ENCODE assay signal across 10 cellular contexts in genomic region chr6:151647871-151648639, GRCh38.
DNase-seq lines count a peak whose midpoint lies in the region; ATAC-seq, FAIRE-seq and TF ChIP-seq lines count a peak whose summit lies in the region.
"Had no signal": no experiment of that assay in that cellular context is flagged by ENCODE, and none has a peak within 500 bp of the region (broad histone marks: within the 10 kb centered on the region; RNA-seq: fewer than 3 reads in every experiment).

No MANE protein-coding gene starts in this region.

- CTCF ChIA-PET in GM12878 (lab: Yijun Ruan, JAX), result interaction anchor here (0.6 to 1.3 kb wide), 6 partner anchors 11 to 651 kb away, joined by 3 to 4 read pairs (median 3); no protein-coding TSS in a partner anchor

- H4K20me1 ChIP-seq in GM12878 (ENCODE audit: control insufficient read depth, insufficient read depth), result no peaks in the 10 kb centered on the region

- WGBS in GM12878 (ENCODE audit: insufficient coverage, insufficient replicate concordance, low lambda C conversion rate, missing lambda C conversion rate), result 34% methylated on average over 14 of the region's 14 CpGs
- WGBS in mesendoderm (ENCODE audit: extremely low coverage, insufficient coverage, low lambda C conversion rate), result no CpG with 5 or more reads among the region's 14 CpGs

- no peak overlapping the region for H3K4me3 ChIP-seq in GM06990 (replicated peaks; ENCODE audit: low read depth, low read length)
- no peak overlapping the region for H3K4me3 ChIP-seq in GM12878
- no peak overlapping the region for H3K4me3 ChIP-seq in mesendoderm (ENCODE audit: low read length)
- H3K4me3 ChIP-seq in kidney (ENCODE audit: low read length in 2 of 2), result no peak overlapping the region

- H3K9me3 ChIP-seq in GM12878 (replicated peaks; ENCODE audit: control insufficient read depth, insufficient read depth, low read length), result no peaks in the 10 kb centered on the region
- H3K9me3 ChIP-seq in kidney (ENCODE audit: control insufficient read depth in 1 of 2, low read length in 2 of 2), result no peaks in the 10 kb centered on the region

- TF ChIP-seq CTCF in GM06990 (IDR thresholded peaks at IDR 0.05; ENCODE audit: insufficient read depth, low read length, poor library complexity, severe bottlenecking), result peak; percentile 62
- TF ChIP-seq CTCF in GM12878 (IDR thresholded peaks at IDR 0.05 in 2 of 3, conservative IDR thresholded peaks at IDR 0.05 in 1 of 3; ENCODE audit: control insufficient read depth in 2 of 3, extremely low read depth in 1 of 3, insufficient read depth in 1 of 3, low read depth in 3 of 3, low read length in 3 of 3), result peak; percentile 17 to 36 (median 26); a peak in 4 of 6 replicates
- TF ChIP-seq CTCF in kidney (IDR thresholded peaks at IDR 0.05; ENCODE audit: borderline replicate concordance, extremely low read depth, insufficient read depth), result no peak

- SMC1A ChIA-PET in GM12878 (lab: Charles Lee; ENCODE audit: uncharacterized antibody, unreplicated experiment), result interaction anchor here (0.7 to 1.9 kb wide), 3 partner anchors 9 to 477 kb away, joined by 3 to 6 read pairs (median 4); no protein-coding TSS in a partner anchor

- no peaks in the 10 kb centered on the region for H3K79me2 ChIP-seq in GM12878 (ENCODE audit: control insufficient read depth, insufficient read depth, low read length)
- H3K79me2 ChIP-seq in mesendoderm (ENCODE audit: control insufficient read depth, insufficient read depth, low read length), result no peaks in the 10 kb centered on the region
- H3K79me2 ChIP-seq: parathyroid adenoma had no signal

- POLR2A ChIA-PET in GM12878 (lab: Charles Lee), result no interaction called here

- H2BK15ac ChIP-seq in mesendoderm (replicated peaks; ENCODE audit: low read depth), result no peak overlapping the region

- in situ Hi-C loops in KBM-7 (cut with MboI; ENCODE audit: low pct_unique_long_range_greater_than_20kb, low sequenced_read_pairs) (no loop called here), GM12878 (cut with MboI) (no loop called here)

- no peak overlapping the region for H3K23ac ChIP-seq in mesendoderm (ENCODE audit: low read length)

- no peak for TF ChIP-seq POLR2A in GM12878 (IDR thresholded peaks at IDR 0.05; ENCODE audit: low read depth, low read length)

- H2AFZ ChIP-seq in GM12878 (ENCODE audit: control insufficient read depth, low read depth, low read length), result no peak overlapping the region
- H2AFZ ChIP-seq: parathyroid adenoma had no signal

- FAIRE-seq in GM12878 (lab: Jason Lieb, UNC) (no peak), kidney (lab: Jason Lieb, UNC) (no peak)

- H3K4me1 ChIP-seq in GM12878 (ENCODE audit: control insufficient read depth, insufficient read depth, low read length) (no peaks in the 10 kb centered on the region), mesendoderm (ENCODE audit: control insufficient read depth, low read depth, low read length) (peaks cover 4% of the 10 kb centered on the region), kidney (ENCODE audit: control insufficient read depth in 1 of 2, insufficient read depth in 1 of 2, low read depth in 1 of 2, low read length in 2 of 2) (no peaks in the 10 kb centered on the region)
- H3K4me1 ChIP-seq: parathyroid adenoma had no signal

- H3K4ac ChIP-seq in mesendoderm (ENCODE audit: low read depth, low read length), result no peak overlapping the region

- H3K36me3 ChIP-seq in GM06990 (ENCODE audit: control insufficient read depth, insufficient read depth, low read length), result no peaks in the 10 kb centered on the region
- no peaks in the 10 kb centered on the region for H3K36me3 ChIP-seq in GM12878 (ENCODE audit: control insufficient read depth in 2 of 2, insufficient read depth in 2 of 2, low read length in 1 of 2)
- no peaks in the 10 kb centered on the region for H3K36me3 ChIP-seq in mesendoderm (ENCODE audit: control insufficient read depth, insufficient read depth, low read length)
- no peaks in the 10 kb centered on the region for H3K36me3 ChIP-seq in kidney (ENCODE audit: control insufficient read depth in 1 of 2, insufficient read depth in 2 of 2, low read length in 2 of 2)

- no peak for DNase-seq in GM06990 (ENCODE audit: extremely low read depth, insufficient read length)
- peak; percentile 24 for DNase-seq in KBM-7
- DNase-seq in GM12878 (ENCODE audit: low read depth, low spot score), result no peak
- DNase-seq in mesendoderm, result peak; percentile 95
- no peak for DNase-seq in kidney
- no peak for DNase-seq in NCI-H2107 (lab: John Stamatoyannopoulos, UW)
- DNase-seq: NCI-H524 had no signal

- no peak overlapping the region for H3K9ac ChIP-seq in GM12878 (ENCODE audit: control insufficient read depth, insufficient read depth, low read length)
- peak overlapping the region; percentile 15 for H3K9ac ChIP-seq in mesendoderm (ENCODE audit: low read length)
- H3K9ac ChIP-seq in kidney (ENCODE audit: low read length in 2 of 2), result no peak overlapping the region
- H3K9ac ChIP-seq: parathyroid adenoma had no signal

- no peaks in the 10 kb centered on the region for H3K79me1 ChIP-seq in mesendoderm (ENCODE audit: low read length)

- peak overlapping the region; percentile 59 for H2AK5ac ChIP-seq in mesendoderm (ENCODE audit: low read length)

- no peak for TF ChIP-seq EP300 in GM12878 (IDR thresholded peaks at IDR 0.05; ENCODE audit: borderline replicate concordance in 1 of 2, control insufficient read depth in 1 of 2, low read depth in 2 of 2, low read length in 2 of 2)

- peak overlapping the region; percentile 32 for H3K18ac ChIP-seq in mesendoderm (ENCODE audit: low read length)

- ATAC-seq in GM12878, result peak; percentile 47; the same call in 1 of the 3 replicates
- ATAC-seq in GM19395 (IDR thresholded peaks at IDR 0.05; ENCODE audit: unreplicated experiment), result no peak
- ATAC-seq in GM21515 (IDR thresholded peaks at IDR 0.05; ENCODE audit: unreplicated experiment), result no peak

- H3K4me2 ChIP-seq in GM12878 (ENCODE audit: control insufficient read depth, insufficient read depth), result no peak overlapping the region
- H3K4me2 ChIP-seq in mesendoderm (ENCODE audit: low read length), result no peak overlapping the region

- H3K56ac ChIP-seq in mesendoderm (ENCODE audit: low read length), result peak overlapping the region; percentile 76

- H3K27me3 ChIP-seq in GM06990 (replicated peaks; ENCODE audit: control insufficient read depth, insufficient read depth, low read length) (no peaks in the 10 kb centered on the region), GM12878 (replicated peaks in 1 of 2; ENCODE audit: control insufficient read depth in 2 of 2, insufficient read depth in 2 of 2, low read length in 1 of 2) (no peaks in the 10 kb centered on the region), mesendoderm (ENCODE audit: insufficient read depth, low read length, poor library complexity) (no peaks in the 10 kb centered on the region)

- no TSS peak for BruUV-seq in GM12878 (replicated peaks; lab: Mats Ljungman, UMichigan)

- H4K5ac ChIP-seq in mesendoderm (ENCODE audit: low read length), result no peak overlapping the region

- no peak overlapping the region for H2BK120ac ChIP-seq in mesendoderm (ENCODE audit: low read depth, low read length)

- TF ChIP-seq RAD21 in GM12878 (IDR thresholded peaks at IDR 0.05; ENCODE audit: insufficient read depth, low read depth, low read length), result peak; percentile 28; the same call in 1 of the 2 replicates

- H3K27ac ChIP-seq in GM12878 (ENCODE audit: control insufficient read depth, insufficient read depth) (no peak overlapping the region), mesendoderm (ENCODE audit: low read depth, low read length) (no peak overlapping the region), kidney (ENCODE audit: low read depth in 2 of 2, low read length in 2 of 2) (no peak overlapping the region)
- H3K27ac ChIP-seq: parathyroid adenoma had no signal

- RAD21 ChIA-PET in GM12878 (lab: Charles Lee; ENCODE audit: unreplicated experiment), result interaction anchor here (0.9 to 1.2 kb wide), 3 partner anchors 11 to 622 kb away, joined by 3 read pairs; no protein-coding TSS in a partner anchor

- H2BK5ac ChIP-seq in mesendoderm (ENCODE audit: low read length), result peak overlapping the region; percentile 90

- H4K8ac ChIP-seq in mesendoderm (ENCODE audit: low read depth, low read length), result no peak overlapping the region

- intact Hi-C loops in GM12878 (cut with micrococcal nuclease; ENCODE audit: unreplicated experiment), result no loop called here
- intact Hi-C loops in kidney (cut with DNase I), result no loop called here

TF ChIP-seq in GM12878, 131 proteins besides CTCF, POLR2A, EP300 and RAD21:
- TF ChIP-seq CHD1 (IDR thresholded peaks at IDR 0.05; ENCODE audit: low read depth, low read length) (no peak), TCF12 (IDR thresholded peaks at IDR 0.05; ENCODE audit: low read depth, low read length) (no peak), POLR2AphosphoS5 (IDR thresholded peaks at IDR 0.05; ENCODE audit: low read length) (no peak), MAX (IDR thresholded peaks at IDR 0.05; ENCODE audit: low read depth, low read length) (no peak), SIX5 (IDR thresholded peaks at IDR 0.05; ENCODE audit: low read depth, low read length, severe bottlenecking) (no peak), FOXK2 (IDR thresholded peaks at IDR 0.05) (no peak), CREM (IDR thresholded peaks at IDR 0.05; ENCODE audit: low read depth) (no peak), IKZF1 (conservative IDR thresholded peaks at IDR 0.05) (no peak)

Comparison
In these comparisons a context has a peak if more than half of its experiments do, and no peak if none do; other contexts are left out.
1. DNase-seq: peak in KBM-7 (single experiment) and mesendoderm (single experiment); none in GM06990 (single experiment), GM12878 (single experiment), kidney (single experiment) and NCI-H2107 (single experiment).